In the genomic region with DNA sequence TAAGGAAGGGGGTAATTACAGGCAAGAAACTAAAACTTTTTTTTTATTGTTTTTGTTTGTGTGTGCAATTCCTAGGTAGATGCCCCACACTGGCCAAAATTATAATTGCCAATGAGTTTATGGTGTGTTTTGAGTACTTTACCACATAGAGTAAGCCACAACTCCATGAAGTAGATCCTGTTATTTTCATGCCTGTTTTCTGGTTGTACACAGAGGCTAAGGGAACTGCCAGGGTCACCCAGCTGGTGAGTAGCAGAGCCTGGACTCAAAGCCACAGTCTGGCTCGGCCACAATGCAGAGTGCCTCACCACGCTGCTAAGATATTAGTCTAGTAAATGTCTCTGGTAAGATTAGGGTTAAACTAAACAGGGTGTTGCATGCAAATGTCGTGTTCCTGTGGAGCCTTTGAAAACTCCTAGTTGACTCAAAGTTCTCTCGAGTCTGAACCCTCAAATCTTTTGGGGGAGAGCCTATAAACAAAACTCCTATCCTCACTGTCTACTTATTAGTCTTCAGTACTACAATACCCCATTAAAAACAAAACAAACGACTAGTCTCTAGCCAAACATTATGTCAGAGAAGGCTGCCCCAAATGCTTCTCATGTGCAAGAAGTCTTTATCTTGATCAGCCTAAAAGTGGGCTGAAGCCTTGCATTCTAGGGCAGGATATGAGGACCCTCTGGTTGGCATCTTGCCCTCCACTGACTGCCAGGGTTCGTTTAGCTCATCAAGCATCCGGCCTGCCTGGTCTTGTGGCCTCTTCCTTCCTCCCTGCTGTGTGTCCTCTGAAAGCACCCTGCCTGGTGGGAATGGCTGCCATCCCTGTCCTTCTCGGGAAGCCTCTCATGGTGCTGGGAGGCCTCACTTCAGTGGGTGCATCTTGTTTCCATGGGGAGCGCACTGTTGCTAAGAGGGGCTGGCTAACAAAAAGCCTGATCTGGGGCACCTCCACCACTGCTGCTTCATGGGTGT, we compare ENCODE assay signal across 8 cellular contexts. TPM values are rescaled to one million over a fixed set of nuclear protein-coding genes. Genes with fewer than 3 reads are reported as not detected.
DNase-seq lines count a peak whose midpoint lies in the region; ATAC-seq lines count a peak whose summit lies in the region.

No MANE protein-coding gene starts in this region.

- H2BK5ac ChIP-seq in trophoblast cell (ENCODE audit: low read depth, low read length, poor library complexity): no peak overlapping the region

- no peak overlapping the region for H3K9ac ChIP-seq in trophoblast cell (ENCODE audit: low read length)

- H3K4me3 Mint-ChIP-seq in dendritic cell treated with granulocyte-macrophage colony-stimulating factor and Interleukin-4, amounts not matched to agents 40 ng/mL and 50 ng/mL, for 4 days: peak overlapping the region; percentile 48
- H3K4me3 Mint-ChIP-seq in stimulated activated naive B cell treated with anti-CD40 and anti-IgM and Interleukin-4, amounts not matched to agents 10 μg/mL and 1 μg/mL and 100 μg/mL, for 72 hours: peak overlapping the region; percentile 64 to 68

- H3K27ac ChIP-seq in trophoblast cell (ENCODE audit: low read depth, low read length): no peak overlapping the region

- no peak overlapping the region for H3K18ac ChIP-seq in trophoblast cell (ENCODE audit: low read length)

- no peak overlapping the region for H3K4me2 ChIP-seq in trophoblast cell (ENCODE audit: low read length)

- no peak for ATAC-seq in activated CD4-positive, CD25-positive, alpha-beta regulatory T cell treated with anti-CD3 and anti-CD28 coated beads, Interleukin-2, amount 50 U/mL, for 24 hours
- peak; percentile 20 for ATAC-seq in HG03196 (IDR thresholded peaks at IDR 0.05; ENCODE audit: unreplicated experiment)
- no peak for ATAC-seq in stimulated activated naive B cell treated with anti-CD40 and anti-IgM and Interleukin-4, amounts not matched to agents 10 μg/mL and 1 μg/mL and 100 μg/mL, for 72 hours (replicated peaks)

- peaks cover 34% of the 10 kb centered on the region for H3K9me3 ChIP-seq in trophoblast cell (ENCODE audit: insufficient read depth, low read depth, low read length)

- H4K91ac ChIP-seq in trophoblast cell (ENCODE audit: low read depth, low read length): no peak overlapping the region

- peaks cover 0 to 8% of the 10 kb centered on the region in 2 experiments for H3K4me1 ChIP-seq in trophoblast cell (ENCODE audit: control insufficient read depth in 1 of 2, insufficient read depth in 2 of 2, low read length in 2 of 2)

- H3K4me1 Mint-ChIP-seq in dendritic cell treated with granulocyte-macrophage colony-stimulating factor and Interleukin-4, amounts not matched to agents 40 ng/mL and 50 ng/mL, for 4 days (ENCODE audit: low read depth): peaks cover 24% of the 10 kb centered on the region
- peaks cover 11 to 31% of the 10 kb centered on the region in 2 donors for H3K4me1 Mint-ChIP-seq in stimulated activated naive B cell treated with anti-CD40 and anti-IgM and Interleukin-4, amounts not matched to agents 10 μg/mL and 1 μg/mL and 100 μg/mL, for 72 hours

- H3K4ac ChIP-seq in trophoblast cell (ENCODE audit: low read depth, low read length): no peak overlapping the region

- no peak overlapping the region for H3K14ac ChIP-seq in trophoblast cell (ENCODE audit: low read length)

- no peaks in the 10 kb centered on the region for H3K36me3 ChIP-seq in trophoblast cell (ENCODE audit: control insufficient read depth in 1 of 2, insufficient read depth in 2 of 2, low read length in 2 of 2)

- H3K4me3 ChIP-seq in trophoblast cell (ENCODE audit: low read depth, low read length): no peak overlapping the region

- H3K27me3 Mint-ChIP-seq in dendritic cell treated with granulocyte-macrophage colony-stimulating factor and Interleukin-4, amounts not matched to agents 40 ng/mL and 50 ng/mL, for 4 days: no peaks in the 10 kb centered on the region
- no peaks in the 10 kb centered on the region for H3K27me3 Mint-ChIP-seq in stimulated activated naive B cell treated with anti-CD40 and anti-IgM and Interleukin-4, amounts not matched to agents 10 μg/mL and 1 μg/mL and 100 μg/mL, for 72 hours

- no peaks in the 10 kb centered on the region for H3K9me3 Mint-ChIP-seq in dendritic cell treated with granulocyte-macrophage colony-stimulating factor and Interleukin-4, amounts not matched to agents 40 ng/mL and 50 ng/mL, for 4 days
- H3K9me3 Mint-ChIP-seq in stimulated activated naive B cell treated with anti-CD40 and anti-IgM and Interleukin-4, amounts not matched to agents 10 μg/mL and 1 μg/mL and 100 μg/mL, for 72 hours: peaks cover 0 to 4% of the 10 kb centered on the region in 2 donors

- H2BK120ac ChIP-seq in trophoblast cell (ENCODE audit: insufficient read depth, low read length, poor library complexity): no peak overlapping the region

- 100% methylated on average over 1 of the region's 9 CpGs for WGBS in trophoblast cell (ENCODE audit: extremely low coverage, insufficient coverage, insufficient read length)

- no peak overlapping the region for H2BK12ac ChIP-seq in trophoblast cell (ENCODE audit: low read length)

- intact Hi-C loops in dendritic cell treated with granulocyte-macrophage colony-stimulating factor and Interleukin-4, amounts not matched to agents 40 ng/mL and 50 ng/mL, for 4 days (cut with micrococcal nuclease): no loop called here

- H3K36me3 Mint-ChIP-seq in dendritic cell treated with granulocyte-macrophage colony-stimulating factor and Interleukin-4, amounts not matched to agents 40 ng/mL and 50 ng/mL, for 4 days (ENCODE audit: low read depth): peaks cover 16% of the 10 kb centered on the region
- H3K36me3 Mint-ChIP-seq in stimulated activated naive B cell treated with anti-CD40 and anti-IgM and Interleukin-4, amounts not matched to agents 10 μg/mL and 1 μg/mL and 100 μg/mL, for 72 hours: peaks cover 7 to 13% of the 10 kb centered on the region in 2 donors

- H4K12ac ChIP-seq in trophoblast cell (ENCODE audit: low read depth, low read length): no peak overlapping the region

- no peak overlapping the region for H3K23ac ChIP-seq in trophoblast cell (ENCODE audit: low read length)

- no peaks in the 10 kb centered on the region for H3K27me3 ChIP-seq in trophoblast cell (ENCODE audit: insufficient read depth, low read length)

- H3K79me2 ChIP-seq in trophoblast cell (ENCODE audit: control insufficient read depth, insufficient read depth, low read length, poor library complexity): peaks cover 4% of the 10 kb centered on the region

- peak; percentile 32 for DNase-seq in activated CD4-positive, CD25-positive, alpha-beta regulatory T cell treated with anti-CD3 and anti-CD28 coated beads, Interleukin-2, amount 50 U/mL, for 72 hours
- DNase-seq in stimulated activated naive B cell treated with anti-CD40 and anti-IgM and Interleukin-4, amounts not matched to agents 10 μg/mL and 1 μg/mL and 100 μg/mL, for 72 hours: no peak
- DNase-seq in HPDE6-E6E7 (ENCODE audit: extremely low spot score) (no peak), trophoblast cell (no peak)
- no peak for DNase-seq in stimulated activated CD4-positive, alpha-beta T cell treated with anti-CD3 and anti-CD28 coated beads, Interleukin-4, amount 100 ng/mL, for 1 hour

- no peak overlapping the region for H2AFZ ChIP-seq in trophoblast cell (ENCODE audit: insufficient read depth, low read length, poor library complexity)

- H3K27ac Mint-ChIP-seq in dendritic cell treated with granulocyte-macrophage colony-stimulating factor and Interleukin-4, amounts not matched to agents 40 ng/mL and 50 ng/mL, for 4 days: no peak overlapping the region
- H3K27ac Mint-ChIP-seq in stimulated activated naive B cell treated with anti-CD40 and anti-IgM and Interleukin-4, amounts not matched to agents 10 μg/mL and 1 μg/mL and 100 μg/mL, for 72 hours: no peak overlapping the region

- no peak overlapping the region for H4K8ac ChIP-seq in trophoblast cell (ENCODE audit: low read depth, low read length)

- no peak overlapping the region for H2AK5ac ChIP-seq in trophoblast cell (ENCODE audit: low read length)

- peaks cover 9% of the 10 kb centered on the region for H3K79me1 ChIP-seq in trophoblast cell (ENCODE audit: low read length)

RNA-seq across cellular contexts. Expression of a gene that starts 4.2 kb away (rescaled TPM):
- 23.3 and 25.5 TPM in 2 replicates for polyA plus RNA-seq in trophoblast cell (2013)
